9 cellular contexts compared by ENCODE assay signal in the genomic region with DNA sequence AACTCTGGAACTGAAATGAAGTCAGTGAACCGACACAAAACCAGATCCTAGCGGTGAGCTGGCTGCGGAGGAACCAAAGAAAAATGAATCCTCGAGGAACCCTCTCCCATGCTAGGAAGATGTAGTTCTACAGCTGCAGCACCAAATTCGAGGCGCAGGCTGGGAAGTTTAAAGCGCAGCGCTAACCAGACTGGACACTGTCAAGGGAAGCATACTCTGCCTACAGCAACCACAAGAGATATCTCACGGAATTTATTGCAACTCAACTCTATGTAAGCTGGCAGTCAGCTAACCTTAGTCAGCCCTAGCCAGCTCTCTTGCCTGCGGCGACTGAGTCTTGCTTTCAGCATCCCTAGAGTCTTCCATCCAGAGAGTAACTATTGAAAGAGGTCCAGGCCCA. TPM values are rescaled to one million over a fixed set of nuclear protein-coding genes. Genes with fewer than 3 reads are reported as not detected.
DNase-seq lines count a peak whose midpoint lies in the region; ATAC-seq and TF ChIP-seq lines count a peak whose summit lies in the region.
"Had no signal": no experiment of that assay in that cellular context is flagged by ENCODE, and none has a peak within 500 bp of the region (broad histone marks: within the 10 kb centered on the region; RNA-seq: fewer than 3 reads in every experiment).

No MANE protein-coding gene starts in this region.

- no peaks in the 10 kb centered on the region for H4K20me1 ChIP-seq in SK-N-SH (ENCODE audit: insufficient read depth)

- H3K36me3 Mint-ChIP-seq in central memory CD8-positive, alpha-beta T cell (ENCODE audit: insufficient read depth), result peaks cover 6% of the 10 kb centered on the region

- H3K9me3 ChIP-seq in SK-N-SH, result no peaks in the 10 kb centered on the region
- H3K9me3 ChIP-seq in right lobe of liver, result no peaks in the 10 kb centered on the region
- no peaks in the 10 kb centered on the region for H3K9me3 ChIP-seq in subcutaneous abdominal adipose tissue (ENCODE audit: control insufficient read depth in 5 of 5, low read length in 5 of 5)

- H3K4me3 Mint-ChIP-seq in central memory CD8-positive, alpha-beta T cell, result peak overlapping the region; percentile 76

- no peak overlapping the region for H3K27ac ChIP-seq in SK-N-SH (ENCODE audit: low read depth in 2 of 2, low read length in 1 of 2)
- H3K27ac ChIP-seq in right lobe of liver, result no peak overlapping the region
- no peak overlapping the region for H3K27ac ChIP-seq in subcutaneous abdominal adipose tissue (ENCODE audit: low read depth, low read length)
- H3K27ac ChIP-seq: 22Rv1 had no signal

- peaks cover 23% of the 10 kb centered on the region for H3K4me1 Mint-ChIP-seq in central memory CD8-positive, alpha-beta T cell

- H3K36me3 ChIP-seq in SK-N-SH (replicated peaks in 1 of 2; ENCODE audit: control insufficient read depth in 1 of 2, insufficient read depth in 2 of 2, low read length in 1 of 2) (no peaks in the 10 kb centered on the region), right lobe of liver (no peaks in the 10 kb centered on the region), subcutaneous abdominal adipose tissue (ENCODE audit: control insufficient read depth in 5 of 5, insufficient read depth in 5 of 5, low read length in 5 of 5) (no peaks in the 10 kb centered on the region)

- CTCF ChIA-PET in SK-N-SH (lab: Yijun Ruan, JAX), result interaction anchor here (1.0 to 1.6 kb wide), 3 partner anchors 8 to 10 kb away, joined by 3 to 7 read pairs (median 6); no protein-coding TSS in a partner anchor

- H3K9ac ChIP-seq in SK-N-SH (no peak overlapping the region), subcutaneous abdominal adipose tissue (ENCODE audit: low read length in 5 of 5) (peak overlapping the region in 1 of 5 donors; percentile 10)

- H3K4me3 ChIP-seq in SK-N-SH (ENCODE audit: low read depth in 2 of 2, low read length in 1 of 2), result peak overlapping the region; percentile 50 to 66
- peak overlapping the region; percentile 29 to 59 (median 55) for H3K4me3 ChIP-seq in right lobe of liver
- H3K4me3 ChIP-seq in subcutaneous abdominal adipose tissue (ENCODE audit: low read depth in 1 of 5, low read length in 5 of 5), result peak overlapping the region; percentile 52 to 82 (median 64)

- TF ChIP-seq EP300 in SK-N-SH (IDR thresholded peaks at IDR 0.05; ENCODE audit: borderline replicate concordance in 1 of 2, low read depth in 1 of 2, low read length in 1 of 2), result no peak

- H3K27me3 ChIP-seq in SK-N-SH (ENCODE audit: insufficient read depth) (no peaks in the 10 kb centered on the region), right lobe of liver (peaks cover 0 to 13% of the 10 kb centered on the region in 2 donors), subcutaneous abdominal adipose tissue (ENCODE audit: control insufficient read depth in 5 of 5, insufficient read depth in 4 of 5, low read length in 5 of 5) (peaks cover 33 to 51% (median 46%) of the 10 kb centered on the region in 5 donors)

- peaks cover 45% of the 10 kb centered on the region for H3K27me3 Mint-ChIP-seq in central memory CD8-positive, alpha-beta T cell

- H3K27ac Mint-ChIP-seq in central memory CD8-positive, alpha-beta T cell (ENCODE audit: low read depth), result no peak overlapping the region

- DNase-seq in SK-N-SH (no peak), right lobe of liver (no peak), NCI-H2196 (lab: John Stamatoyannopoulos, UW; ENCODE audit: unreplicated experiment) (no peak)
- no peak for DNase-seq in central memory CD8-positive, alpha-beta T cell (ENCODE audit: low spot score in 2 of 2)

- TF ChIP-seq CTCF in SK-N-SH (IDR thresholded peaks at IDR 0.05), result no peak
- TF ChIP-seq CTCF in right lobe of liver (IDR thresholded peaks at IDR 0.05), result no peak

- TF ChIP-seq RAD21 in SK-N-SH (IDR thresholded peaks at IDR 0.05; ENCODE audit: low read length), result no peak

- no peak for TF ChIP-seq POLR2A in right lobe of liver (IDR thresholded peaks at IDR 0.05)

- no peaks in the 10 kb centered on the region for H3F3A ChIP-seq in SK-N-SH (replicated peaks; ENCODE audit: insufficient read depth)

- ATAC-seq in SK-N-SH treated with all-trans-retinoic acid at 6 μM for 48 hours (no peak; the same call in 2 of the 3 replicates), right lobe of liver (peak in 1 of 4 donors; percentile 4), GM18520 (IDR thresholded peaks at IDR 0.05; ENCODE audit: unreplicated experiment) (no peak), HG02970 (IDR thresholded peaks at IDR 0.05; ENCODE audit: low FRiP score, unreplicated experiment) (no peak)
- no peak for ATAC-seq in central memory CD8-positive, alpha-beta T cell (replicated peaks; ENCODE audit: extremely low read depth, poor library complexity, severe bottlenecking)

- H3K4me2 ChIP-seq in SK-N-SH, result peak overlapping the region; percentile 74

- WGBS in SK-N-SH (ENCODE audit: low lambda C conversion rate), result 48% methylated on average over 10 of the region's 11 CpGs
- WGBS in right lobe of liver (ENCODE audit: insufficient coverage, low coverage, low lambda C conversion rate, missing lambda C conversion rate), result 35% methylated on average over 7 of the region's 11 CpGs

- intact Hi-C loops in right lobe of liver (cut with DNase I), result no loop called here

- H3K79me2 ChIP-seq in SK-N-SH (ENCODE audit: insufficient read depth), result no peaks in the 10 kb centered on the region

- POLR2A ChIA-PET in SK-N-SH (lab: Yijun Ruan, JAX), result no interaction called here

- no peaks in the 10 kb centered on the region for H3K9me3 Mint-ChIP-seq in central memory CD8-positive, alpha-beta T cell

- H3K9me2 ChIP-seq in SK-N-SH, result no peaks in the 10 kb centered on the region

- H3K4me1 ChIP-seq in SK-N-SH (ENCODE audit: control insufficient read depth in 1 of 2, insufficient read depth in 2 of 2, low read depth in 1 of 2, low read length in 1 of 2) (no peaks in the 10 kb centered on the region), right lobe of liver (peaks cover 0 to 17% (median 0%) of the 10 kb centered on the region in 4 donors), subcutaneous abdominal adipose tissue (ENCODE audit: control insufficient read depth in 5 of 5, insufficient read depth in 5 of 5, low read length in 5 of 5) (peaks cover 0 to 44% (median 34%) of the 10 kb centered on the region in 5 donors)

- H2AFZ ChIP-seq in SK-N-SH (ENCODE audit: low read depth), result peak overlapping the region; percentile 97; the same call in 1 of the 2 replicates

TF ChIP-seq in SK-N-SH, 30 proteins besides CTCF, POLR2A, EP300 and RAD21 (continues in another document):
- TF ChIP-seq NFIC (IDR thresholded peaks at IDR 0.05; ENCODE audit: borderline replicate concordance) (no peak), FOXJ3 (CRISPR knock-in tag; IDR thresholded peaks at IDR 0.05) (no peak), RFX5 (IDR thresholded peaks at IDR 0.05; ENCODE audit: low read length) (no peak), POLR2AphosphoS5 (IDR thresholded peaks at IDR 0.05; ENCODE audit: low read depth, low read length) (no peak), FOSL2 (IDR thresholded peaks at IDR 0.05; ENCODE audit: borderline replicate concordance, low read depth) (no peak), EZH2phosphoT487 (IDR thresholded peaks at IDR 0.05; ENCODE audit: borderline replicate concordance, low read depth) (no peak), MXI1 (IDR thresholded peaks at IDR 0.05; ENCODE audit: low read depth, low read length) (no peak), JUND (IDR thresholded peaks at IDR 0.05) (no peak), YY1 (IDR thresholded peaks at IDR 0.05; ENCODE audit: low read depth) (no peak)
- TF ChIP-seq, protein P1, sequence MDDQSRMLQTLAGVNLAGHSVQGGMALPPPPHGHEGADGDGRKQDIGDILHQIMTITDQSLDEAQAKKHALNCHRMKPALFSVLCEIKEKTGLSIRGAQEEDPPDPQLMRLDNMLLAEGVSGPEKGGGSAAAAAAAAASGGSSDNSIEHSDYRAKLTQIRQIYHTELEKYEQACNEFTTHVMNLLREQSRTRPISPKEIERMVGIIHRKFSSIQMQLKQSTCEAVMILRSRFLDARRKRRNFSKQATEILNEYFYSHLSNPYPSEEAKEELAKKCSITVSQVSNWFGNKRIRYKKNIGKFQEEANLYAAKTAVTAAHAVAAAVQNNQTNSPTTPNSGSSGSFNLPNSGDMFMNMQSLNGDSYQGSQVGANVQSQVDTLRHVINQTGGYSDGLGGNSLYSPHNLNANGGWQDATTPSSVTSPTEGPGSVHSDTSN (IDR thresholded peaks at IDR 0.05), result no peak

TF ChIP-seq in SK-N-SH treated with all-trans-retinoic acid at 6 μM for 48 hours, 23 proteins besides CTCF, POLR2A, EP300 and RAD21 (continues in another document):
- TF ChIP-seq, protein P2, sequence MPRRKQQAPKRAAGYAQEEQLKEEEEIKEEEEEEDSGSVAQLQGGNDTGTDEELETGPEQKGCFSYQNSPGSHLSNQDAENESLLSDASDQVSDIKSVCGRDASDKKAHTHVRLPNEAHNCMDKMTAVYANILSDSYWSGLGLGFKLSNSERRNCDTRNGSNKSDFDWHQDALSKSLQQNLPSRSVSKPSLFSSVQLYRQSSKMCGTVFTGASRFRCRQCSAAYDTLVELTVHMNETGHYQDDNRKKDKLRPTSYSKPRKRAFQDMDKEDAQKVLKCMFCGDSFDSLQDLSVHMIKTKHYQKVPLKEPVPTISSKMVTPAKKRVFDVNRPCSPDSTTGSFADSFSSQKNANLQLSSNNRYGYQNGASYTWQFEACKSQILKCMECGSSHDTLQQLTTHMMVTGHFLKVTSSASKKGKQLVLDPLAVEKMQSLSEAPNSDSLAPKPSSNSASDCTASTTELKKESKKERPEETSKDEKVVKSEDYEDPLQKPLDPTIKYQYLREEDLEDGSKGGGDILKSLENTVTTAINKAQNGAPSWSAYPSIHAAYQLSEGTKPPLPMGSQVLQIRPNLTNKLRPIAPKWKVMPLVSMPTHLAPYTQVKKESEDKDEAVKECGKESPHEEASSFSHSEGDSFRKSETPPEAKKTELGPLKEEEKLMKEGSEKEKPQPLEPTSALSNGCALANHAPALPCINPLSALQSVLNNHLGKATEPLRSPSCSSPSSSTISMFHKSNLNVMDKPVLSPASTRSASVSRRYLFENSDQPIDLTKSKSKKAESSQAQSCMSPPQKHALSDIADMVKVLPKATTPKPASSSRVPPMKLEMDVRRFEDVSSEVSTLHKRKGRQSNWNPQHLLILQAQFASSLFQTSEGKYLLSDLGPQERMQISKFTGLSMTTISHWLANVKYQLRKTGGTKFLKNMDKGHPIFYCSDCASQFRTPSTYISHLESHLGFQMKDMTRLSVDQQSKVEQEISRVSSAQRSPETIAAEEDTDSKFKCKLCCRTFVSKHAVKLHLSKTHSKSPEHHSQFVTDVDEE (CRISPR knock-in tag; IDR thresholded peaks at IDR 0.05), result no peak
- no peak for TF ChIP-seq TOX (CRISPR knock-in tag; IDR thresholded peaks at IDR 0.05; ENCODE audit: borderline replicate concordance)

RNA-seq across cellular contexts. Expression of a gene that starts 3.7 kb away (rescaled TPM):
- 0.63 and 0.76 TPM in 2 replicates for polyA plus RNA-seq in SK-N-SH (2012; rRNA removed)
- polyA plus RNA-seq in SK-N-SH (2012; cell fraction: cytosol; rRNA removed), result 0.35 and 0.47 TPM in 2 replicates
- 0.69 and 0.82 TPM in 2 replicates for polyA plus RNA-seq in SK-N-SH (2012; cell fraction: nucleus; rRNA removed)
- not detected for total RNA-seq in right lobe of liver
